ENCODE assay signal across 8 cellular contexts in genomic region chr22:37896181-37896592, GRCh38.
DNase-seq lines count a peak whose midpoint lies in the region; ATAC-seq and TF ChIP-seq lines count a peak whose summit lies in the region.

No MANE protein-coding gene starts in this region.

- H3K4me1 Mint-ChIP-seq in stimulated activated naive CD8-positive, alpha-beta T cell treated with anti-CD3 and anti-CD28 coated beads, Interleukin-15, amount 100 ng/mL, for 72 hours, result peaks cover 28% of the 10 kb centered on the region

- peak overlapping the region; percentile 60 for H3K4me3 Mint-ChIP-seq in stimulated activated naive CD8-positive, alpha-beta T cell treated with anti-CD3 and anti-CD28 coated beads, Interleukin-15, amount 100 ng/mL, for 72 hours

- DNase-seq in activated CD4-positive, alpha-beta T cell treated with anti-CD3 and anti-CD28 coated beads, Interleukin-2, amount 50 U/mL, for 1 hour, result peak; percentile 30
- DNase-seq in germinal center (ENCODE audit: low spot score) (peak; percentile 52), glomerular visceral epithelial cell (ENCODE audit: extremely low spot score) (no peak), hepatic stellate cell (ENCODE audit: low spot score) (no peak), DMS79 treated with DMSO at 0.1 percent for 48 hours (lab: John Stamatoyannopoulos, UW) (no peak)
- DNase-seq in stimulated activated naive CD8-positive, alpha-beta T cell treated with anti-CD3 and anti-CD28 coated beads, Interleukin-15, amount 100 ng/mL, for 72 hours, result peak; percentile 27 to 59

- peak overlapping the region; percentile 96 to 98 for H3K27ac Mint-ChIP-seq in stimulated activated naive CD8-positive, alpha-beta T cell treated with anti-CD3 and anti-CD28 coated beads, Interleukin-15, amount 100 ng/mL, for 72 hours

- H3K27me3 Mint-ChIP-seq in stimulated activated naive CD8-positive, alpha-beta T cell treated with anti-CD3 and anti-CD28 coated beads, Interleukin-15, amount 100 ng/mL, for 72 hours, result no peaks in the 10 kb centered on the region

- peak; percentile 75 for ATAC-seq in HG03342 (IDR thresholded peaks at IDR 0.05; ENCODE audit: unreplicated experiment)
- ATAC-seq in stimulated activated naive CD8-positive, alpha-beta T cell treated with anti-CD3 and anti-CD28 coated beads, Interleukin-15, amount 100 ng/mL, for 72 hours, result peak; percentile 98

- TF ChIP-seq POLR2A in GM18526 (IDR thresholded peaks at IDR 0.05; ENCODE audit: extremely low read depth, insufficient read length), result peak; percentile 38

- H3K9me3 Mint-ChIP-seq in stimulated activated naive CD8-positive, alpha-beta T cell treated with anti-CD3 and anti-CD28 coated beads, Interleukin-15, amount 100 ng/mL, for 72 hours, result no peaks in the 10 kb centered on the region

Comparison
In these comparisons a context has a peak if more than half of its experiments do, and no peak if none do; other contexts are left out.
1. DNase-seq: peak in activated CD4-positive, alpha-beta T cell treated with anti-CD3 and anti-CD28 coated beads, Interleukin-2, amount 50 U/mL, for 1 hour (single experiment), germinal center (single experiment) and stimulated activated naive CD8-positive, alpha-beta T cell treated with anti-CD3 and anti-CD28 coated beads, Interleukin-15, amount 100 ng/mL, for 72 hours (2 of 2); none in glomerular visceral epithelial cell (single experiment), hepatic stellate cell (single experiment) and DMS79 treated with DMSO at 0.1 percent for 48 hours (single experiment).